Comparison of ENCODE assay signal across 1 cellular context in genomic region chr3:186614597-186615483, GRCh38.
TF ChIP-seq lines count a peak whose summit lies in the region.

No MANE protein-coding gene starts in this region.

TF ChIP-seq in HepG2, 621 proteins besides CTCF, POLR2A, EP300 and RAD21 (continued from another document and continues in another):
- TF ChIP-seq ZNF724P (CRISPR knock-in tag; IDR thresholded peaks at IDR 0.05; ENCODE audit: borderline replicate concordance): no peak
- TF ChIP-seq NAIF1 (CRISPR knock-in tag; IDR thresholded peaks at IDR 0.05; ENCODE audit: borderline replicate concordance): 0 out of 2 replicates have a peak, but pooled peaks have one; percentile 60
- TF ChIP-seq ZFAT (CRISPR knock-in tag; conservative IDR thresholded peaks at IDR 0.05): peak; percentile 5; the same call in 1 of the 2 replicates
- TF ChIP-seq FOXO1 (CRISPR knock-in tag; IDR thresholded peaks at IDR 0.05): peak; percentile 27; the same call in 1 of the 2 replicates
- no peak for TF ChIP-seq TEF (CRISPR knock-in tag; IDR thresholded peaks at IDR 0.05)
- TF ChIP-seq RAD51 (IDR thresholded peaks at IDR 0.05; ENCODE audit: borderline replicate concordance): no peak
- peak; percentile 10; the same call in 1 of the 2 replicates for TF ChIP-seq BATF2 (CRISPR knock-in tag; IDR thresholded peaks at IDR 0.05)
- TF ChIP-seq AKAP8 (CRISPR knock-in tag; IDR thresholded peaks at IDR 0.05): no peak; the same call in 1 of the 2 replicates
- no peak for TF ChIP-seq TSC22D2 (CRISPR knock-in tag; IDR thresholded peaks at IDR 0.05; ENCODE audit: borderline replicate concordance)
- TF ChIP-seq HOXA3 (CRISPR knock-in tag; IDR thresholded peaks at IDR 0.05): no peak
- TF ChIP-seq ZNF740 (CRISPR knock-in tag; IDR thresholded peaks at IDR 0.05): no peak
- no peak for TF ChIP-seq ATF1 (CRISPR knock-in tag; IDR thresholded peaks at IDR 0.05)
- TF ChIP-seq ZNF619 (CRISPR knock-in tag; IDR thresholded peaks at IDR 0.05): no peak
- TF ChIP-seq MEIS1 (CRISPR knock-in tag; IDR thresholded peaks at IDR 0.05; ENCODE audit: borderline replicate concordance): peak; percentile 49; the same call in 1 of the 2 replicates
- TF ChIP-seq HOMEZ (CRISPR knock-in tag; IDR thresholded peaks at IDR 0.05; ENCODE audit: low read depth): 0 out of 2 replicates have a peak, but pooled peaks have one; percentile 5
- no peak for TF ChIP-seq ZNF33B (CRISPR knock-in tag; IDR thresholded peaks at IDR 0.05)
- TF ChIP-seq TOE1 (CRISPR knock-in tag; IDR thresholded peaks at IDR 0.05): no peak
- no peak for TF ChIP-seq TCF7 (IDR thresholded peaks at IDR 0.05; ENCODE audit: low read depth)
- 0 out of 2 replicates have a peak, but pooled peaks have one; percentile 0 for TF ChIP-seq ETV5 (CRISPR knock-in tag; IDR thresholded peaks at IDR 0.05; ENCODE audit: borderline replicate concordance)
- TF ChIP-seq ZBTB49 (CRISPR knock-in tag; IDR thresholded peaks at IDR 0.05; ENCODE audit: borderline replicate concordance): no peak
- no peak for TF ChIP-seq HNRNPL (IDR thresholded peaks at IDR 0.05; ENCODE audit: low read depth, low read length)
- 0 out of 2 replicates have a peak, but pooled peaks have one; percentile 63 for TF ChIP-seq ZSCAN22 (CRISPR knock-in tag; IDR thresholded peaks at IDR 0.05)
- TF ChIP-seq ZNF558 (CRISPR knock-in tag; IDR thresholded peaks at IDR 0.05; ENCODE audit: borderline replicate concordance): 0 out of 2 replicates have a peak, but pooled peaks have one; percentile 26
- TF ChIP-seq HOXA5 (CRISPR knock-in tag; IDR thresholded peaks at IDR 0.05): no peak
- TF ChIP-seq MAX (IDR thresholded peaks at IDR 0.05): no peak
- TF ChIP-seq ZNF678 (CRISPR knock-in tag; IDR thresholded peaks at IDR 0.05): 0 out of 2 replicates have a peak, but pooled peaks have one; percentile 63
- TF ChIP-seq GATA4 (IDR thresholded peaks at IDR 0.05; ENCODE audit: borderline replicate concordance, low read depth): no peak; the same call in 1 of the 2 replicates
- no peak for TF ChIP-seq ZNF225 (CRISPR knock-in tag; IDR thresholded peaks at IDR 0.05)
- TF ChIP-seq ZBTB39 (CRISPR knock-in tag; IDR thresholded peaks at IDR 0.05): no peak
- TF ChIP-seq HHEX (CRISPR knock-in tag; IDR thresholded peaks at IDR 0.05): no peak
- TF ChIP-seq HBP1 (CRISPR knock-in tag; IDR thresholded peaks at IDR 0.05; ENCODE audit: low read depth): no peak; the same call in none of the 2 replicates
- no peak for TF ChIP-seq RERE (CRISPR knock-in tag; IDR thresholded peaks at IDR 0.05; ENCODE audit: low read depth)
- peak; percentile 59; the same call in 1 of the 2 replicates for TF ChIP-seq BORCS8-MEF2B (CRISPR knock-in tag; IDR thresholded peaks at IDR 0.05)
- TF ChIP-seq ZNF704 (CRISPR knock-in tag; IDR thresholded peaks at IDR 0.05; ENCODE audit: borderline replicate concordance): no peak
- TF ChIP-seq MED8 (CRISPR knock-in tag; IDR thresholded peaks at IDR 0.05; ENCODE audit: insufficient replicate concordance): no peak
- no peak for TF ChIP-seq USF2 (IDR thresholded peaks at IDR 0.05; ENCODE audit: low read depth, low read length)
- no peak for TF ChIP-seq USF2 (CRISPR knock-in tag; IDR thresholded peaks at IDR 0.05; ENCODE audit: borderline replicate concordance)
- TF ChIP-seq ZFP91 (CRISPR knock-in tag; IDR thresholded peaks at IDR 0.05; ENCODE audit: borderline replicate concordance): peak; percentile 36; the same call in 1 of the 2 replicates
- TF ChIP-seq BCL6 (CRISPR knock-in tag; IDR thresholded peaks at IDR 0.05): peak; percentile 37; the same call in 1 of the 2 replicates
